ENCODE assay signal across 9 cellular contexts in genomic region chr4:137531121-137531520, GRCh38. TPM values are rescaled to one million over a fixed set of nuclear protein-coding genes. Genes with fewer than 3 reads are reported as not detected.
DNase-seq lines count a peak whose midpoint lies in the region; ATAC-seq and TF ChIP-seq lines count a peak whose summit lies in the region.
"Had no signal": no experiment of that assay in that cellular context is flagged by ENCODE, and none has a peak within 500 bp of the region (broad histone marks: within the 10 kb centered on the region; RNA-seq: fewer than 3 reads in every experiment).

No MANE protein-coding gene starts in this region.

- H3F3A ChIP-seq in SK-N-SH (replicated peaks; ENCODE audit: insufficient read depth) = peaks cover 22% of the 10 kb centered on the region

- no peaks in the 10 kb centered on the region for H3K9me3 ChIP-seq in CD4-positive, CD25-positive, alpha-beta regulatory T cell (ENCODE audit: control insufficient read depth in 2 of 2, low read length in 2 of 2)
- H3K9me3 ChIP-seq in SK-N-SH (no peaks in the 10 kb centered on the region), left ventricle myocardium inferior (replicated peaks) (peaks cover 4% of the 10 kb centered on the region)

- 5% methylated on average over 5 of the region's 5 CpGs for WGBS in SK-N-SH (ENCODE audit: low lambda C conversion rate)

- POLR2A ChIA-PET in SK-N-SH (lab: Yijun Ruan, JAX) = interaction anchor here (2.5 kb wide), 1 partner anchor 139 kb away, joined by 12 read pairs; no protein-coding TSS in a partner anchor

- peaks cover 0 to 6% (median 2%) of the 10 kb centered on the region in 4 donors for H3K4me1 Mint-ChIP-seq in CD4-positive, CD25-positive, alpha-beta regulatory T cell
- H3K4me1 Mint-ChIP-seq: activated CD4-positive, alpha-beta T cell treated with anti-CD3 and anti-CD28 coated beads, Interleukin-2, amount 10 ng/mL, durations not matched to agents 24 days and 14 days had no signal

- H3K4me2 ChIP-seq in SK-N-SH = peak overlapping the region; percentile 86

- H4K20me1 ChIP-seq in SK-N-SH (ENCODE audit: insufficient read depth) = peaks cover 12% of the 10 kb centered on the region; the same call in 1 of the 2 replicates

- H3K4me3 Mint-ChIP-seq in CD4-positive, CD25-positive, alpha-beta regulatory T cell = no peak overlapping the region
- H3K4me3 Mint-ChIP-seq: activated CD4-positive, alpha-beta T cell treated with anti-CD3 and anti-CD28 coated beads, Interleukin-2, amount 10 ng/mL, durations not matched to agents 24 days and 14 days had no signal

- peak overlapping the region; percentile 71 for H3K4me3 ChIP-seq in CD4-positive, CD25-positive, alpha-beta regulatory T cell (ENCODE audit: low read depth, low read length)
- H3K4me3 ChIP-seq in SK-N-SH (ENCODE audit: low read depth in 2 of 2, low read length in 1 of 2) (peak overlapping the region; percentile 88 to 93), left ventricle myocardium inferior (peak overlapping the region; percentile 72)

- H3K36me3 Mint-ChIP-seq in CD4-positive, CD25-positive, alpha-beta regulatory T cell = no peaks in the 10 kb centered on the region

- peaks cover 60% of the 10 kb centered on the region for H3K79me2 ChIP-seq in SK-N-SH (ENCODE audit: insufficient read depth)

- no peak overlapping the region for H3K27ac ChIP-seq in CD4-positive, CD25-positive, alpha-beta regulatory T cell (ENCODE audit: insufficient read depth, low read length, poor library complexity, severe bottlenecking)
- H3K27ac ChIP-seq in SK-N-SH (ENCODE audit: low read depth in 2 of 2, low read length in 1 of 2) (peak overlapping the region; percentile 89 to 99), left ventricle myocardium inferior (replicated peaks) (peak overlapping the region; percentile 85)

- peak; percentile 80 for TF ChIP-seq CTCF in SK-N-SH (IDR thresholded peaks at IDR 0.05)
- TF ChIP-seq CTCF in left ventricle myocardium inferior (IDR thresholded peaks at IDR 0.05; ENCODE audit: borderline replicate concordance) = peak; percentile 44

- peaks cover 0 to 3% (median 0%) of the 10 kb centered on the region in 7 donors for H3K9me3 Mint-ChIP-seq in CD4-positive, CD25-positive, alpha-beta regulatory T cell
- H3K9me3 Mint-ChIP-seq: activated CD4-positive, alpha-beta T cell treated with anti-CD3 and anti-CD28 coated beads, Interleukin-2, amount 10 ng/mL, durations not matched to agents 24 days and 14 days had no signal

- H3K4me1 ChIP-seq in CD4-positive, CD25-positive, alpha-beta regulatory T cell (ENCODE audit: control insufficient read depth, insufficient read depth, low read length, poor library complexity, severe bottlenecking) = no peaks in the 10 kb centered on the region
- peaks cover 19 to 28% of the 10 kb centered on the region in 2 experiments; a peak in 3 of 4 replicates for H3K4me1 ChIP-seq in SK-N-SH (ENCODE audit: control insufficient read depth in 1 of 2, insufficient read depth in 2 of 2, low read depth in 1 of 2, low read length in 1 of 2)
- peaks cover 12% of the 10 kb centered on the region for H3K4me1 ChIP-seq in left ventricle myocardium inferior

- no peak for ATAC-seq in CD4-positive, CD25-positive, alpha-beta regulatory T cell (ENCODE audit: low read depth in 2 of 2)
- ATAC-seq in HG03432 (IDR thresholded peaks at IDR 0.05; ENCODE audit: unreplicated experiment) (no peak), HG03460 (IDR thresholded peaks at IDR 0.05; ENCODE audit: unreplicated experiment) (no peak)

- no peak for DNase-seq in CD4-positive, CD25-positive, alpha-beta regulatory T cell
- peak; percentile 10 for DNase-seq in SK-N-SH
- DNase-seq in left ventricle myocardium inferior = no peak
- peak; percentile 50 for DNase-seq in retina
- no peak for DNase-seq in AG08395 (ENCODE audit: low spot score)
- no peak for DNase-seq in HUDEP-2 (lab: John Stamatoyannopoulos, UW; ENCODE audit: unreplicated experiment in 76 of 76)
- DNase-seq: activated CD4-positive, alpha-beta T cell treated with anti-CD3 and anti-CD28 coated beads, Interleukin-2, amount 10 ng/mL, durations not matched to agents 24 days and 14 days had no signal

- TF ChIP-seq RAD21 in SK-N-SH (IDR thresholded peaks at IDR 0.05; ENCODE audit: low read length) = peak; percentile 63

- peak overlapping the region; percentile 67; the same call in 1 of the 2 replicates for H2AFZ ChIP-seq in SK-N-SH (ENCODE audit: low read depth)

- H3K27me3 Mint-ChIP-seq in CD4-positive, CD25-positive, alpha-beta regulatory T cell = no peaks in the 10 kb centered on the region

- no peaks in the 10 kb centered on the region for H3K36me3 ChIP-seq in CD4-positive, CD25-positive, alpha-beta regulatory T cell (ENCODE audit: control insufficient read depth, insufficient read depth, low read length)
- H3K36me3 ChIP-seq in SK-N-SH (replicated peaks in 1 of 2; ENCODE audit: control insufficient read depth in 1 of 2, insufficient read depth in 2 of 2, low read length in 1 of 2) = peaks cover 43 to 45% of the 10 kb centered on the region in 2 experiments
- no peaks in the 10 kb centered on the region for H3K36me3 ChIP-seq in left ventricle myocardium inferior

- CTCF ChIA-PET in SK-N-SH (lab: Yijun Ruan, JAX) = interaction anchor here (0.6 to 2.1 kb wide), 12 partner anchors 12 to 1294 kb away, joined by 3 to 9 read pairs (median 4); no protein-coding TSS in a partner anchor

- H3K9me2 ChIP-seq in SK-N-SH = no peaks in the 10 kb centered on the region

- intact Hi-C loops in left ventricle myocardium inferior (cut with micrococcal nuclease) = no loop called here

- H3K9ac ChIP-seq in SK-N-SH = peak overlapping the region; percentile 84

- no peak overlapping the region for H3K27ac Mint-ChIP-seq in CD4-positive, CD25-positive, alpha-beta regulatory T cell
- H3K27ac Mint-ChIP-seq: activated CD4-positive, alpha-beta T cell treated with anti-CD3 and anti-CD28 coated beads, Interleukin-2, amount 10 ng/mL, durations not matched to agents 24 days and 14 days had no signal

- no peaks in the 10 kb centered on the region for H3K27me3 ChIP-seq in CD4-positive, CD25-positive, alpha-beta regulatory T cell (ENCODE audit: control insufficient read depth, insufficient read depth, low read length)
- H3K27me3 ChIP-seq in SK-N-SH (ENCODE audit: insufficient read depth) (no peaks in the 10 kb centered on the region), left ventricle myocardium inferior (ENCODE audit: low read depth) (peaks cover 27% of the 10 kb centered on the region)

- TF ChIP-seq EP300 in SK-N-SH (IDR thresholded peaks at IDR 0.05; ENCODE audit: borderline replicate concordance in 1 of 2, low read depth in 1 of 2, low read length in 1 of 2) = no peak

TF ChIP-seq in SK-N-SH, 30 proteins besides CTCF, POLR2A, EP300 and RAD21:
- TF ChIP-seq GATA2 (CRISPR knock-in tag; IDR thresholded peaks at IDR 0.05) = no peak
- no peak for TF ChIP-seq RCOR1 (IDR thresholded peaks at IDR 0.05; ENCODE audit: low read length)
- no peak for TF ChIP-seq JUND (IDR thresholded peaks at IDR 0.05)
- no peak for TF ChIP-seq NRF1 (IDR thresholded peaks at IDR 0.05; ENCODE audit: low read depth, low read length)
- TF ChIP-seq MXI1 (IDR thresholded peaks at IDR 0.05; ENCODE audit: low read depth, low read length) = peak; percentile 48; the same call in 1 of the 2 replicates
- TF ChIP-seq SMC3 (IDR thresholded peaks at IDR 0.05; ENCODE audit: low read depth, low read length) = peak; percentile 61
- TF ChIP-seq PBX3 (IDR thresholded peaks at IDR 0.05) = 0 out of 2 replicates have a peak, but pooled peaks have one; percentile 18

RNA-seq across cellular contexts. Expression of gene PCDH18, which starts 1.2 kb away (rescaled TPM):
- total RNA-seq in CD4-positive, CD25-positive, alpha-beta regulatory T cell = 0.25 TPM
- polyA plus RNA-seq in CD4-positive, CD25-positive, alpha-beta regulatory T cell = not detected
- polyA plus RNA-seq in SK-N-SH (2012; rRNA removed) = 25.0 and 37.5 TPM in 2 replicates
- polyA plus RNA-seq in SK-N-SH (2012; cell fraction: cytosol; rRNA removed) = 26.5 and 30.9 TPM in 2 replicates
- 29.4 and 37.0 TPM in 2 replicates for polyA plus RNA-seq in SK-N-SH (2012; cell fraction: nucleus; rRNA removed)
- total RNA-seq in left ventricle myocardium inferior = 3.4 TPM
- total RNA-seq: activated CD4-positive, alpha-beta T cell treated with anti-CD3 and anti-CD28 coated beads, Interleukin-2, amount 10 ng/mL, durations not matched to agents 24 days and 14 days had no signal

Comparison
In these comparisons a context has a peak if more than half of its experiments do, and no peak if none do; other contexts are left out.
1. DNase-seq: peak in SK-N-SH (single experiment) and retina (single experiment); none in CD4-positive, CD25-positive, alpha-beta regulatory T cell (0 of 3), left ventricle myocardium inferior (single experiment), AG08395 (single experiment) and HUDEP-2 (0 of 76).
2. Peak in every context shown above with its lines, with median percentiles within 50 percentile points of each other: H3K4me3 ChIP-seq.